In the genomic region with DNA sequence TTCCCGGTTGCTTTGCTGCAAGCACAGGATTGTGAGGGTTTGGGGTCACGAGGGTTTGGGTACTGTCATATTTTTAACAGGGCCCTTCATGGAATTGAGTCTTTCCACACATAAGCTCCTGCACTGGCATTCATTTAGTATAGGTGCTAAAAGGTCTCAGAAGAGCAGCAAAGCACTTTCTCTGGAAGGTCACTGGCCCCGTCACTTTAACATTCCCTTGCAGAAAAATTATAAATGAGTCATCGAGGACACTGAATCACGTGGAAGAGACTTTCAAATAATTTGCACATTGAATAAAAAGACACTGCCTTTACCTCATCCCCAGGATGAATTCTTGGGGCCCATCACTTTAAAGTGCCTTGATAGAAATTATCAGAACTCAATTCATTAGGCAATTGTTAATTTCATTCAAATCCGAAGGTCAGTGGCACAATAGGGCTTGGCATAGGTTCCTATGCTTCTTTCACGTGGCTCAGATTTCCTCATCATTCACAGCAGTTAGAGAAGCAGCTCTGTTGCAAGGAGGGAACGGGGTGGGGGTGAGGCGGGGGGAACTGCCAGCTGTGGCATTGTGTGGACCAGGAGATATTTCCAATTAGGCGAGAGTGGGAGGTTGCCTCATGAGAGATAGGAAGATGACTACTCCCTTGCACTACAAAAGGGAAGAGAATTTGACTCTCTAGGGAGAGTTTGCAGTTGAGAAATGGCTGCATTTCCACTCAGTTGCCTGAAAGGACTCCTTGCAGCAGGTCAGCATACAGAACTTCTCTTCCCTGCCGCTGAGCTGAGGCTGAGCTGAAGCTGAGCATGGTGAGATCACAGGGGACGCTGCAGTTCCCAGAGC, we compare ENCODE assay signal across 1 cellular context.
TF ChIP-seq lines count a peak whose summit lies in the region.

No MANE protein-coding gene starts in this region.

TF ChIP-seq in A549, 52 proteins besides CTCF, POLR2A, EP300 and RAD21 (continued from another document):
- TF ChIP-seq EHF (CRISPR knock-in tag; IDR thresholded peaks at IDR 0.05) (no peak), EHMT2 (IDR thresholded peaks at IDR 0.05; ENCODE audit: low read depth) (no peak), POLR2AphosphoS2 (conservative IDR thresholded peaks at IDR 0.05; ENCODE audit: low read length) (no peak), RNF2 (IDR thresholded peaks at IDR 0.05; ENCODE audit: borderline replicate concordance, low read depth) (no peak), GATA3 (IDR thresholded peaks at IDR 0.05; ENCODE audit: borderline replicate concordance) (no peak), CBX8 (IDR thresholded peaks at IDR 0.05) (no peak), SREBF2 (IDR thresholded peaks at IDR 0.05) (no peak), HEYL (CRISPR knock-in tag; IDR thresholded peaks at IDR 0.05) (no peak), PHF8 (IDR thresholded peaks at IDR 0.05; ENCODE audit: borderline replicate concordance, low read depth) (no peak), CHD2 (IDR thresholded peaks at IDR 0.05; ENCODE audit: low read length, partially characterized antibody) (no peak), ZSCAN20 (CRISPR knock-in tag; IDR thresholded peaks at IDR 0.05) (no peak), MAFK (IDR thresholded peaks at IDR 0.05; ENCODE audit: partially characterized antibody) (no peak), HOXA7 (CRISPR knock-in tag; IDR thresholded peaks at IDR 0.05) (no peak), KDM1A (IDR thresholded peaks at IDR 0.05; ENCODE audit: low read depth) (no peak), PBX3 (IDR thresholded peaks at IDR 0.05) (no peak), TP53 (CRISPR knock-in tag; IDR thresholded peaks at IDR 0.05) (no peak)
- TF ChIP-seq, protein P1, sequence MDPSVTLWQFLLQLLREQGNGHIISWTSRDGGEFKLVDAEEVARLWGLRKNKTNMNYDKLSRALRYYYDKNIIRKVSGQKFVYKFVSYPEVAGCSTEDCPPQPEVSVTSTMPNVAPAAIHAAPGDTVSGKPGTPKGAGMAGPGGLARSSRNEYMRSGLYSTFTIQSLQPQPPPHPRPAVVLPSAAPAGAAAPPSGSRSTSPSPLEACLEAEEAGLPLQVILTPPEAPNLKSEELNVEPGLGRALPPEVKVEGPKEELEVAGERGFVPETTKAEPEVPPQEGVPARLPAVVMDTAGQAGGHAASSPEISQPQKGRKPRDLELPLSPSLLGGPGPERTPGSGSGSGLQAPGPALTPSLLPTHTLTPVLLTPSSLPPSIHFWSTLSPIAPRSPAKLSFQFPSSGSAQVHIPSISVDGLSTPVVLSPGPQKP (IDR thresholded peaks at IDR 0.05; ENCODE audit: low read depth, low read length), result no peak
- TF ChIP-seq, protein P2, sequence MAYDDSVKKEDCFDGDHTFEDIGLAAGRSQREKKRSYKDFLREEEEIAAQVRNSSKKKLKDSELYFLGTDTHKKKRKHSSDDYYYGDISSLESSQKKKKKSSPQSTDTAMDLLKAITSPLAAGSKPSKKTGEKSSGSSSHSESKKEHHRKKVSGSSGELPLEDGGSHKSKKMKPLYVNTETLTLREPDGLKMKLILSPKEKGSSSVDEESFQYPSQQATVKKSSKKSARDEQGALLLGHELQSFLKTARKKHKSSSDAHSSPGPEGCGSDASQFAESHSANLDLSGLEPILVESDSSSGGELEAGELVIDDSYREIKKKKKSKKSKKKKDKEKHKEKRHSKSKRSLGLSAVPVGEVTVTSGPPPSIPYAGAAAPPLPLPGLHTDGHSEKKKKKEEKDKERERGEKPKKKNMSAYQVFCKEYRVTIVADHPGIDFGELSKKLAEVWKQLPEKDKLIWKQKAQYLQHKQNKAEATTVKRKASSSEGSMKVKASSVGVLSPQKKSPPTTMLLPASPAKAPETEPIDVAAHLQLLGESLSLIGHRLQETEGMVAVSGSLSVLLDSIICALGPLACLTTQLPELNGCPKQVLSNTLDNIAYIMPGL (CRISPR knock-in tag; IDR thresholded peaks at IDR 0.05; ENCODE audit: borderline replicate concordance), result no peak
TF ChIP-seq in A549: peak in this region for 6.
